In genomic region chr18:13288509-13289138, GRCh38 we compare ENCODE assay signal across 16 cellular contexts.
DNase-seq lines count a peak whose midpoint lies in the region; ATAC-seq and TF ChIP-seq lines count a peak whose summit lies in the region.
"Had no signal": no experiment of that assay in that cellular context is flagged by ENCODE, and none has a peak within 500 bp of the region (broad histone marks: within the 10 kb centered on the region; RNA-seq: fewer than 3 reads in every experiment).

No MANE protein-coding gene starts in this region.

- DNase-seq in stimulated activated CD4-positive, alpha-beta T cell treated with anti-CD3 and anti-CD28 coated beads, Interleukin-15, amount 100 ng/mL, for 24 hours: peak; percentile 47
- no peak for DNase-seq in stimulated activated CD4-positive, alpha-beta T cell treated with anti-CD3 and anti-CD28 coated beads, Interleukin-12 subunit alpha, Interleukin-12 subunit beta, amount 100 ng/mL, for 4 hours
- DNase-seq in RPMI7951 (ENCODE audit: low read depth): peak; percentile 3
- DNase-seq in epidermal melanocyte (ENCODE audit: insufficient read length, low spot score): no peak
- DNase-seq in HK-2 (ENCODE audit: unreplicated experiment): no peak
- no peak for DNase-seq in CD8-positive, alpha-beta memory T cell
- DNase-seq: AML-193; caudate nucleus; effector CD8-positive, alpha-beta T cell; NCI-H1417; NCI-H226; SHP77 treated with DMSO at 0.1 percent for 48 hours; tibial artery had no signal

- H3K27me3 Mint-ChIP-seq in CD8-positive, alpha-beta memory T cell: peaks cover 10 to 14% of the 10 kb centered on the region in 2 donors

- TF ChIP-seq EP300 in gastroesophageal sphincter (IDR thresholded peaks at IDR 0.05): no peak

- CTCF ChIA-PET in CD8-positive, alpha-beta memory T cell (lab: Charles Lee): no interaction called here

- H3K27me3 ChIP-seq in gastroesophageal sphincter: no peaks in the 10 kb centered on the region
- no peaks in the 10 kb centered on the region for H3K27me3 ChIP-seq in CD8-positive, alpha-beta memory T cell (ENCODE audit: insufficient read depth, low read length, poor library complexity, severe bottlenecking)
- H3K27me3 ChIP-seq: tibial artery had no signal

- peaks cover 0 to 3% (median 0%) of the 10 kb centered on the region in 3 donors for H3K36me3 Mint-ChIP-seq in CD8-positive, alpha-beta memory T cell

- POLR2A ChIA-PET in CD8-positive, alpha-beta memory T cell (lab: Charles Lee): no interaction called here

- H3K4me1 ChIP-seq in gastroesophageal sphincter: peaks cover 0 to 90% (median 22%) of the 10 kb centered on the region in 3 donors
- peaks cover 18% of the 10 kb centered on the region for H3K4me1 ChIP-seq in CD8-positive, alpha-beta memory T cell (ENCODE audit: insufficient read depth, low read length)

- H3K4me3 Mint-ChIP-seq in CD8-positive, alpha-beta memory T cell: no peak overlapping the region

- H3K27ac ChIP-seq in gastroesophageal sphincter: peak overlapping the region in 3 of 4 donors; percentile 22 to 59 (median 27)
- no peak overlapping the region for H3K27ac ChIP-seq in CD8-positive, alpha-beta memory T cell (ENCODE audit: low read depth, low read length)
- H3K27ac ChIP-seq: prostate gland, tibial artery had no signal

- 54 to 94% methylated on average over 2 to 3 of the region's 16 CpGs for WGBS in gastroesophageal sphincter (ENCODE audit: low coverage in 1 of 2), 2 donors

- TF ChIP-seq POLR2A in gastroesophageal sphincter (IDR thresholded peaks at IDR 0.05): no peak

- peak overlapping the region in 1 of 8 donors; percentile 20 for H3K27ac Mint-ChIP-seq in CD8-positive, alpha-beta memory T cell

- H3K4me3 ChIP-seq in gastroesophageal sphincter: no peak overlapping the region
- H3K4me3 ChIP-seq in CD8-positive, alpha-beta memory T cell (ENCODE audit: low read length): no peak overlapping the region
- H3K4me3 ChIP-seq: prostate gland, tibial artery had no signal

- no peaks in the 10 kb centered on the region for H3K9me3 Mint-ChIP-seq in CD8-positive, alpha-beta memory T cell

- H3K36me3 ChIP-seq in gastroesophageal sphincter: no peaks in the 10 kb centered on the region
- H3K36me3 ChIP-seq in CD8-positive, alpha-beta memory T cell (ENCODE audit: insufficient read depth, low read length): no peaks in the 10 kb centered on the region
- H3K36me3 ChIP-seq: prostate gland had no signal

- H3K9me3 ChIP-seq in gastroesophageal sphincter: no peaks in the 10 kb centered on the region
- H3K9me3 ChIP-seq in CD8-positive, alpha-beta memory T cell (ENCODE audit: low read length): no peaks in the 10 kb centered on the region
- H3K9me3 ChIP-seq: prostate gland, tibial artery had no signal

- H3K4me1 Mint-ChIP-seq in CD8-positive, alpha-beta memory T cell: peaks cover 38 to 47% (median 44%) of the 10 kb centered on the region in 3 donors

- ATAC-seq in gastroesophageal sphincter (no peak), GM21786 (IDR thresholded peaks at IDR 0.05; ENCODE audit: unreplicated experiment) (no peak)

- no peak for TF ChIP-seq CTCF in gastroesophageal sphincter (IDR thresholded peaks at IDR 0.05)

Comparison
In these comparisons a context has a peak if more than half of its experiments do, and no peak if none do; other contexts are left out.
1. DNase-seq: peak in stimulated activated CD4-positive, alpha-beta T cell treated with anti-CD3 and anti-CD28 coated beads, Interleukin-15, amount 100 ng/mL, for 24 hours (single experiment) and RPMI7951 (single experiment); none in stimulated activated CD4-positive, alpha-beta T cell treated with anti-CD3 and anti-CD28 coated beads, Interleukin-12 subunit alpha, Interleukin-12 subunit beta, amount 100 ng/mL, for 4 hours (single experiment), epidermal melanocyte (single experiment), HK-2 (single experiment) and CD8-positive, alpha-beta memory T cell (0 of 5).